ENCODE assay signal across 20 cellular contexts in genomic region chrX:43175428-43175827, GRCh38.
DNase-seq lines count a peak whose midpoint lies in the region; ATAC-seq, FAIRE-seq and TF ChIP-seq lines count a peak whose summit lies in the region.
"Had no signal": no experiment of that assay in that cellular context is flagged by ENCODE, and none has a peak within 500 bp of the region (broad histone marks: within the 10 kb centered on the region; RNA-seq: fewer than 3 reads in every experiment).

No MANE protein-coding gene starts in this region.

- ATAC-seq in HG03460 (IDR thresholded peaks at IDR 0.05; ENCODE audit: unreplicated experiment) (no peak), GM18868 (IDR thresholded peaks at IDR 0.05; ENCODE audit: unreplicated experiment) (no peak)
- ATAC-seq: CD8-positive, alpha-beta T cell; GM12878 had no signal

- no peak for TF ChIP-seq POLR2A in erythroblast (IDR thresholded peaks at IDR 0.05; ENCODE audit: low read length)

- no peaks in the 10 kb centered on the region for H3K9me3 Mint-ChIP-seq in astrocyte (ENCODE audit: unreplicated experiment)
- H3K9me3 Mint-ChIP-seq: CD8-positive, alpha-beta T cell had no signal

- no peaks in the 10 kb centered on the region for H3K9me3 ChIP-seq in astrocyte (ENCODE audit: insufficient read depth, low read depth, low read length)
- H3K9me3 ChIP-seq: HAP-1 had no signal

- H2AFZ ChIP-seq in astrocyte (ENCODE audit: low read depth, low read length): no peak overlapping the region
- H2AFZ ChIP-seq: GM23248 had no signal

- no peak overlapping the region for H3K27ac ChIP-seq in astrocyte (ENCODE audit: low read depth, low read length)
- H3K27ac ChIP-seq: BLaER1 treated with 17β-estradiol and CSF1 and Interleukin-3, amounts not matched to agents 10 nM and 100 nM; GM23248; HL-60 had no signal

- TF ChIP-seq CTCF in astrocyte (IDR thresholded peaks at IDR 0.05; ENCODE audit: insufficient read depth, low read depth, low read length): no peak

- H4K20me1 ChIP-seq in astrocyte (ENCODE audit: insufficient read depth, low read length): no peaks in the 10 kb centered on the region
- H4K20me1 ChIP-seq: BLaER1 treated with 17β-estradiol and CSF1 and Interleukin-3, amounts not matched to agents 10 nM and 100 nM had no signal

- no peak overlapping the region for H3K4me3 Mint-ChIP-seq in astrocyte (ENCODE audit: unreplicated experiment)
- H3K4me3 Mint-ChIP-seq: B cell; CD8-positive, alpha-beta T cell had no signal

- DNase-seq in NCI-H748 (lab: John Stamatoyannopoulos, UW; ENCODE audit: unreplicated experiment) (peak; percentile 20), NCI-H748 treated with DMSO at 0.1 percent for 48 hours (lab: John Stamatoyannopoulos, UW) (no peak), astrocyte (ENCODE audit: low read depth) (no peak), erythroblast (lab: John Stamatoyannopoulos, UW) (peak; percentile 0 to 8), amniotic stem cell (lab: John Stamatoyannopoulos, UW) (no peak)
- DNase-seq: 8988T; CD8-positive, alpha-beta T cell; DMS 273 treated with DMSO at 0.1 percent for 48 hours; DMS79 treated with DMSO at 0.1 percent for 48 hours; GF-D8; GM23248; IMR-90; KBM-7 had no signal

- peak; percentile 95 for FAIRE-seq in astrocyte (lab: Jason Lieb, UNC)
- FAIRE-seq: GM12878 had no signal

- no peaks in the 10 kb centered on the region for H3K4me1 Mint-ChIP-seq in astrocyte (ENCODE audit: low read depth, unreplicated experiment)

- no peaks in the 10 kb centered on the region for H3K27me3 Mint-ChIP-seq in astrocyte (ENCODE audit: low read depth, unreplicated experiment)
- H3K27me3 Mint-ChIP-seq: B cell had no signal

- H3K36me3 Mint-ChIP-seq in astrocyte (ENCODE audit: low read depth, unreplicated experiment): no peaks in the 10 kb centered on the region
- H3K36me3 Mint-ChIP-seq: CD8-positive, alpha-beta T cell had no signal

- H3K9ac ChIP-seq in astrocyte (ENCODE audit: low read length): no peak overlapping the region
- H3K9ac ChIP-seq: BLaER1 treated with 17β-estradiol and CSF1 and Interleukin-3, amounts not matched to agents 10 nM and 100 nM; GM23248 had no signal

- no peaks in the 10 kb centered on the region for H3K79me2 ChIP-seq in astrocyte (ENCODE audit: insufficient read depth, low read length)

- H3K27ac Mint-ChIP-seq in astrocyte (ENCODE audit: unreplicated experiment): no peak overlapping the region
- H3K27ac Mint-ChIP-seq: B cell; CD8-positive, alpha-beta T cell had no signal

- no peak overlapping the region for H3K4me2 ChIP-seq in astrocyte (ENCODE audit: low read length)
- H3K4me2 ChIP-seq: BLaER1 treated with 17β-estradiol and CSF1 and Interleukin-3, amounts not matched to agents 10 nM and 100 nM had no signal

- no peaks in the 10 kb centered on the region for H3K4me1 ChIP-seq in astrocyte (ENCODE audit: insufficient read depth, low read length)
- H3K4me1 ChIP-seq: BLaER1 treated with 17β-estradiol and CSF1 and Interleukin-3, amounts not matched to agents 10 nM and 100 nM; HAP-1 had no signal

- no peak overlapping the region for H3K4me3 ChIP-seq in astrocyte (ENCODE audit: insufficient read depth, low read depth, low read length)
- H3K4me3 ChIP-seq: BLaER1 treated with 17β-estradiol and CSF1 and Interleukin-3, amounts not matched to agents 10 nM and 100 nM; GM12878; GM23248; HAP-1 had no signal

- no peaks in the 10 kb centered on the region for H3K36me3 ChIP-seq in astrocyte (ENCODE audit: insufficient read depth, low read length)
- H3K36me3 ChIP-seq: BLaER1 treated with 17β-estradiol and CSF1 and Interleukin-3, amounts not matched to agents 10 nM and 100 nM; HAP-1 had no signal

- H3K27me3 ChIP-seq in astrocyte (ENCODE audit: insufficient read depth, low read length): no peaks in the 10 kb centered on the region

Comparison
In these comparisons a context has a peak if more than half of its experiments do, and no peak if none do; other contexts are left out.
1. DNase-seq: peak in NCI-H748 (single experiment) and erythroblast (2 of 2); none in NCI-H748 treated with DMSO at 0.1 percent for 48 hours (single experiment), astrocyte (single experiment) and amniotic stem cell (single experiment).